Comparison of ENCODE assay signal across 9 cellular contexts in genomic region chr16:31113420-31114124, GRCh38. TPM values are rescaled to one million over a fixed set of nuclear protein-coding genes. Genes with fewer than 3 reads are reported as not detected.
A peak's percentile ranks its signal among the peaks of the same experiment; 100 is the strongest.
DNase-seq lines count a peak whose midpoint lies in the region; ATAC-seq and TF ChIP-seq lines count a peak whose summit lies in the region.
"Had no signal": no experiment of that assay in that cellular context is flagged by ENCODE, and none has a peak within 500 bp of the region (broad histone marks: within the 10 kb centered on the region; RNA-seq: fewer than 3 reads in every experiment).

No MANE protein-coding gene starts in this region.

- H3K4me3 ChIP-seq in OCI-LY3 (ENCODE audit: low read length) (no peak overlapping the region), epithelial cell of proximal tubule (ENCODE audit: low read depth, low read length) (no peak overlapping the region), prostate gland (no peak overlapping the region)

- no peak for TF ChIP-seq POLR2A in prostate gland (IDR thresholded peaks at IDR 0.05)

- H4K20me1 ChIP-seq in OCI-LY3 (ENCODE audit: insufficient read depth, low read length), result peaks cover 6% of the 10 kb centered on the region

- H3K9me3 ChIP-seq in OCI-LY3 (ENCODE audit: insufficient read depth, low read length) (no peaks in the 10 kb centered on the region), prostate gland (no peaks in the 10 kb centered on the region)

- no peaks in the 10 kb centered on the region for H3K27me3 Mint-ChIP-seq in natural killer cell treated with Interleukin-12 subunit alpha and Interleukin-12 subunit beta and Interleukin-15 and Interleukin-18, amount 100 ng/mL, for 72 hours

- TF ChIP-seq CTCF in OCI-LY3 (IDR thresholded peaks at IDR 0.05; ENCODE audit: low read depth, low read length) (no peak), epithelial cell of proximal tubule (conservative IDR thresholded peaks at IDR 0.05; ENCODE audit: low read depth, low read length) (no peak), prostate gland (IDR thresholded peaks at IDR 0.05) (no peak)

- H3K36me3 ChIP-seq in OCI-LY3 (replicated peaks; ENCODE audit: low read depth, low read length), result peaks cover 32% of the 10 kb centered on the region
- H3K36me3 ChIP-seq in prostate gland, result peaks cover 0 to 8% of the 10 kb centered on the region in 2 donors

- intact Hi-C loops in prostate gland (cut with DNase I), result no loop called here

- no peaks in the 10 kb centered on the region for H3K36me3 Mint-ChIP-seq in natural killer cell treated with Interleukin-12 subunit alpha and Interleukin-12 subunit beta and Interleukin-15 and Interleukin-18, amount 100 ng/mL, for 72 hours

- H3K27ac Mint-ChIP-seq in natural killer cell treated with Interleukin-12 subunit alpha and Interleukin-12 subunit beta and Interleukin-15 and Interleukin-18, amount 100 ng/mL, for 72 hours, result peak overlapping the region in 1 of 2 donors; percentile 35

- no peak overlapping the region for H3K9ac ChIP-seq in OCI-LY3 (ENCODE audit: low read length)

- H3K4me1 ChIP-seq in OCI-LY3 (ENCODE audit: low read length), result peaks cover 14% of the 10 kb centered on the region
- peaks cover 11% of the 10 kb centered on the region for H3K4me1 ChIP-seq in prostate gland (replicated peaks)

- no peaks in the 10 kb centered on the region for H3K9me3 Mint-ChIP-seq in natural killer cell treated with Interleukin-12 subunit alpha and Interleukin-12 subunit beta and Interleukin-15 and Interleukin-18, amount 100 ng/mL, for 72 hours

- peak; percentile 38 for ATAC-seq in GM19043 (IDR thresholded peaks at IDR 0.05; ENCODE audit: low read depth, unreplicated experiment)
- no peak for ATAC-seq in GM21825 (IDR thresholded peaks at IDR 0.05; ENCODE audit: unreplicated experiment)
- ATAC-seq in natural killer cell treated with Interleukin-12 subunit alpha and Interleukin-12 subunit beta and Interleukin-15 and Interleukin-18, amount 100 ng/mL, for 72 hours, result no peak
- ATAC-seq in HG02642 (IDR thresholded peaks at IDR 0.05; ENCODE audit: poor library complexity, unreplicated experiment), result no peak

- peaks cover 15% of the 10 kb centered on the region for H3K79me2 ChIP-seq in OCI-LY3 (ENCODE audit: low read length)

- H3K4me3 Mint-ChIP-seq in natural killer cell treated with Interleukin-12 subunit alpha and Interleukin-12 subunit beta and Interleukin-15 and Interleukin-18, amount 100 ng/mL, for 72 hours, result no peak overlapping the region

- H3K27ac ChIP-seq in OCI-LY3 (ENCODE audit: low read length) (peak overlapping the region; percentile 49), prostate gland (peak overlapping the region; percentile 11 to 17)

- peak overlapping the region; percentile 22; the same call in 1 of the 2 replicates for H3K4me2 ChIP-seq in OCI-LY3 (ENCODE audit: low read length)

- H2AFZ ChIP-seq in OCI-LY3 (ENCODE audit: low read depth, low read length), result no peak overlapping the region

- peaks cover 15 to 16% of the 10 kb centered on the region in 2 donors for H3K4me1 Mint-ChIP-seq in natural killer cell treated with Interleukin-12 subunit alpha and Interleukin-12 subunit beta and Interleukin-15 and Interleukin-18, amount 100 ng/mL, for 72 hours (ENCODE audit: low read depth in 2 of 2)

- DNase-seq in epithelial cell of proximal tubule (ENCODE audit: low read depth) (peak; percentile 89), prostate gland (ENCODE audit: low spot score) (no peak), NCI-H128 (lab: John Stamatoyannopoulos, UW; ENCODE audit: unreplicated experiment) (no peak)
- no peak for DNase-seq in natural killer cell treated with Interleukin-12 subunit alpha and Interleukin-12 subunit beta and Interleukin-15 and Interleukin-18, amount 100 ng/mL, for 72 hours (ENCODE audit: low spot score)
- DNase-seq: anterior cingulate cortex had no signal

- H3K27me3 ChIP-seq in OCI-LY3 (ENCODE audit: low read depth, low read length) (no peaks in the 10 kb centered on the region), prostate gland (replicated peaks; ENCODE audit: insufficient read depth) (no peaks in the 10 kb centered on the region)

- WGBS in prostate gland, result 49% methylated on average over 2 of the region's 2 CpGs

RNA-seq across cellular contexts. Expression of gene KAT8, which starts 3.9 kb away (rescaled TPM):
- 38.3 and 43.7 TPM in 2 replicates for total RNA-seq in epithelial cell of proximal tubule
- 100 to 1,000 TPM in 1 of 2 donors, 10 to 100 TPM in 1; 92.6 to 115 TPM for total RNA-seq in prostate gland
- 10 to 100 TPM; 39.5 to 67.3 TPM for total RNA-seq in natural killer cell treated with Interleukin-12 subunit alpha and Interleukin-12 subunit beta and Interleukin-15 and Interleukin-18, amount 100 ng/mL, for 72 hours

RNA-seq across cellular contexts. Expression of gene BCKDK, which starts 5.4 kb away (rescaled TPM):
- 78.2 and 80.3 TPM in 2 replicates for total RNA-seq in epithelial cell of proximal tubule
- total RNA-seq in prostate gland, result 10 to 100 TPM; 78.5 to 80.6 TPM
- 10 to 100 TPM; 42.7 to 43.1 TPM for total RNA-seq in natural killer cell treated with Interleukin-12 subunit alpha and Interleukin-12 subunit beta and Interleukin-15 and Interleukin-18, amount 100 ng/mL, for 72 hours

RNA-seq across cellular contexts. Expression of gene VKORC1, which starts 19.0 kb away (rescaled TPM):
- 129 and 214 TPM in 2 replicates for total RNA-seq in epithelial cell of proximal tubule
- total RNA-seq in prostate gland, result 100 to 1,000 TPM; 106 to 175 TPM
- total RNA-seq in natural killer cell treated with Interleukin-12 subunit alpha and Interleukin-12 subunit beta and Interleukin-15 and Interleukin-18, amount 100 ng/mL, for 72 hours, result 10 to 100 TPM; 65.2 to 84.6 TPM

RNA-seq across cellular contexts. Expression of gene PRSS8, which starts 22.0 kb away (rescaled TPM):
- total RNA-seq in epithelial cell of proximal tubule (27.4 and 53.6 TPM in 2 replicates), prostate gland (100 to 1,000 TPM in 1 of 2 donors, 10 to 100 TPM in 1; 29.9 to 118 TPM)
- not detected for total RNA-seq in natural killer cell treated with Interleukin-12 subunit alpha and Interleukin-12 subunit beta and Interleukin-15 and Interleukin-18, amount 100 ng/mL, for 72 hours

RNA-seq across cellular contexts. Expression of gene PRSS53, which starts 24.8 kb away (rescaled TPM):
- total RNA-seq in epithelial cell of proximal tubule (0.58 and 2.2 TPM in 2 replicates), prostate gland (1 to 10 TPM; 2.5 TPM)
- total RNA-seq in natural killer cell treated with Interleukin-12 subunit alpha and Interleukin-12 subunit beta and Interleukin-15 and Interleukin-18, amount 100 ng/mL, for 72 hours, result 1 to 10 TPM; 4.1 to 5.1 TPM
